In genomic region chr6:161918154-161918553, GRCh38 we compare ENCODE assay signal across 21 cellular contexts.
DNase-seq lines count a peak whose midpoint lies in the region; ATAC-seq, FAIRE-seq and TF ChIP-seq lines count a peak whose summit lies in the region.
"Had no signal": no experiment of that assay in that cellular context is flagged by ENCODE, and none has a peak within 500 bp of the region (broad histone marks: within the 10 kb centered on the region; RNA-seq: fewer than 3 reads in every experiment).

No MANE protein-coding gene starts in this region.

- WGBS in A549 (ENCODE audit: missing lambda C conversion rate) = 39% methylated on average over 6 of the region's 6 CpGs

- POLR2A ChIA-PET in A549 (lab: Yijun Ruan, JAX) = no interaction called here
- POLR2A ChIA-PET in PC-9 (lab: Charles Lee; ENCODE audit: unreplicated experiment) = no interaction called here

- H3K27me3 ChIP-seq in PC-9 (ENCODE audit: insufficient read depth, low read depth) (no peaks in the 10 kb centered on the region; the same call in 1 of the 2 replicates), dorsolateral prefrontal cortex (no peaks in the 10 kb centered on the region)
- H3K27me3 ChIP-seq: uterus had no signal

- H3K9me3 ChIP-seq in A549 (no peaks in the 10 kb centered on the region), PC-9 (ENCODE audit: insufficient read depth, low read depth) (no peaks in the 10 kb centered on the region)
- H3K9me3 ChIP-seq: uterus had no signal

- H3K4me2 ChIP-seq in A549 (peak overlapping the region; percentile 74), PC-9 (peak overlapping the region; percentile 47; the same call in 1 of the 2 replicates)

- no peaks in the 10 kb centered on the region for H3F3A ChIP-seq in PC-9 (ENCODE audit: insufficient read depth, low read depth)

- ATAC-seq in A549 (peak; percentile 41 to 61; a peak in 4 of 6 replicates), HG03432 (IDR thresholded peaks at IDR 0.05; ENCODE audit: unreplicated experiment) (peak; percentile 37), HG03135 (IDR thresholded peaks at IDR 0.05; ENCODE audit: unreplicated experiment) (no peak), HG03045 (IDR thresholded peaks at IDR 0.05; ENCODE audit: unreplicated experiment) (no peak), GM18868 (IDR thresholded peaks at IDR 0.05; ENCODE audit: unreplicated experiment) (no peak)

- DNase-seq in A549 (ENCODE audit: low read depth in 1 of 2, low spot score in 1 of 2) (peak; percentile 7 to 21), PC-9 (no peak), dorsolateral prefrontal cortex (no peak), NCI-H226 (no peak)
- DNase-seq: activated CD8-positive, alpha-beta memory T cell treated with anti-CD3 and anti-CD28 coated beads for 24 hours; activated naive CD4-positive, alpha-beta T cell treated with anti-CD3 and anti-CD28 coated beads, Interleukin-2, amount 50 U/mL, for 16 hours; activated T-cell treated with anti-CD3 and anti-CD28 coated beads, Interleukin-2, amount 50 U/mL, for 48 hours; aorta; CD4-positive, CD25-positive, alpha-beta regulatory T cell; NCI-H774; nucleus accumbens; stimulated activated CD4-positive, alpha-beta T cell treated with anti-CD3 and anti-CD28 coated beads, Interleukin-12 subunit alpha, Interleukin-12 subunit beta, amount 100 ng/mL, for 4 hours; substantia nigra; uterus had no signal

- CTCF ChIA-PET in A549 (lab: Yijun Ruan, JAX) = no interaction called here
- CTCF ChIA-PET in PC-9 (lab: Charles Lee) = no interaction called here

- H4K20me1 ChIP-seq in PC-9 (ENCODE audit: insufficient read depth) = no peaks in the 10 kb centered on the region

- no peak for TF ChIP-seq EP300 in A549 (IDR thresholded peaks at IDR 0.05)

- no peak overlapping the region for H2AFZ ChIP-seq in PC-9

- no peak for TF ChIP-seq POLR2A in A549 (IDR thresholded peaks at IDR 0.05; ENCODE audit: low read length)

- peak overlapping the region; percentile 27 for H3K4me3 ChIP-seq in A549
- H3K4me3 ChIP-seq in PC-9 = no peak overlapping the region; the same call in 1 of the 2 replicates
- peak overlapping the region in 55 of 59 donors; percentile 8 to 63 (median 37) for H3K4me3 ChIP-seq in dorsolateral prefrontal cortex
- H3K4me3 ChIP-seq: coronary artery, uterus had no signal

- no peaks in the 10 kb centered on the region for H3K79me2 ChIP-seq in PC-9 (ENCODE audit: low read depth)

- no peaks in the 10 kb centered on the region for H3K36me3 ChIP-seq in PC-9 (ENCODE audit: low read depth)
- H3K36me3 ChIP-seq: uterus had no signal

- no peak for TF ChIP-seq RAD21 in A549 (conservative IDR thresholded peaks at IDR 0.05 in 1 of 2, IDR thresholded peaks at IDR 0.05 in 1 of 2)

- H3K27ac ChIP-seq in A549 = peak overlapping the region; percentile 55 to 65; a peak in 5 of 6 replicates
- no peak overlapping the region for H3K27ac ChIP-seq in PC-9
- H3K27ac ChIP-seq in dorsolateral prefrontal cortex = no peak overlapping the region
- H3K27ac ChIP-seq: coronary artery, uterus had no signal

- FAIRE-seq in A549 (lab: Jason Lieb, UNC) = no peak
- FAIRE-seq: endothelial cell of umbilical vein, frontal cortex had no signal

- no TSS peak for BruUV-seq in PC-9 (replicated peaks; lab: Mats Ljungman, UMichigan)

- peaks cover 30% of the 10 kb centered on the region for H3K4me1 ChIP-seq in A549
- H3K4me1 ChIP-seq in PC-9 (replicated peaks; ENCODE audit: insufficient read depth) = no peaks in the 10 kb centered on the region
- H3K4me1 ChIP-seq: uterus had no signal

- intact Hi-C loops in PC-9 (cut with micrococcal nuclease; ENCODE audit: unreplicated experiment) = no loop called here
- intact Hi-C loops in dorsolateral prefrontal cortex (cut with DNase I) = no loop called here

- H3K9me2 ChIP-seq in PC-9 (ENCODE audit: insufficient read depth) = no peaks in the 10 kb centered on the region

- TF ChIP-seq CTCF in A549 (IDR thresholded peaks at IDR 0.05) (no peak), PC-9 (conservative IDR thresholded peaks at IDR 0.05) (no peak), dorsolateral prefrontal cortex (IDR thresholded peaks at IDR 0.05 in 54 of 56, conservative IDR thresholded peaks at IDR 0.05 in 2 of 56; ENCODE audit: low read depth in 1 of 56, partially characterized antibody in 56 of 56) (no peak)

TF ChIP-seq in A549, 52 proteins besides CTCF, POLR2A, EP300 and RAD21:
- TF ChIP-seq SREBF2 (IDR thresholded peaks at IDR 0.05) (no peak), FOSL2 (IDR thresholded peaks at IDR 0.05) (0 out of 2 replicates have a peak, but pooled peaks have one; percentile 27), FOSL2 (CRISPR knock-in tag; IDR thresholded peaks at IDR 0.05) (peak; percentile 81), RCOR1 (IDR thresholded peaks at IDR 0.05; ENCODE audit: low read depth, low read length) (no peak), SMC3 (IDR thresholded peaks at IDR 0.05) (no peak), HEYL (CRISPR knock-in tag; IDR thresholded peaks at IDR 0.05) (no peak), ZFP36 (IDR thresholded peaks at IDR 0.05; ENCODE audit: borderline replicate concordance, partially characterized antibody) (no peak), GATA3 (IDR thresholded peaks at IDR 0.05; ENCODE audit: borderline replicate concordance) (no peak)
- TF ChIP-seq, protein P1, sequence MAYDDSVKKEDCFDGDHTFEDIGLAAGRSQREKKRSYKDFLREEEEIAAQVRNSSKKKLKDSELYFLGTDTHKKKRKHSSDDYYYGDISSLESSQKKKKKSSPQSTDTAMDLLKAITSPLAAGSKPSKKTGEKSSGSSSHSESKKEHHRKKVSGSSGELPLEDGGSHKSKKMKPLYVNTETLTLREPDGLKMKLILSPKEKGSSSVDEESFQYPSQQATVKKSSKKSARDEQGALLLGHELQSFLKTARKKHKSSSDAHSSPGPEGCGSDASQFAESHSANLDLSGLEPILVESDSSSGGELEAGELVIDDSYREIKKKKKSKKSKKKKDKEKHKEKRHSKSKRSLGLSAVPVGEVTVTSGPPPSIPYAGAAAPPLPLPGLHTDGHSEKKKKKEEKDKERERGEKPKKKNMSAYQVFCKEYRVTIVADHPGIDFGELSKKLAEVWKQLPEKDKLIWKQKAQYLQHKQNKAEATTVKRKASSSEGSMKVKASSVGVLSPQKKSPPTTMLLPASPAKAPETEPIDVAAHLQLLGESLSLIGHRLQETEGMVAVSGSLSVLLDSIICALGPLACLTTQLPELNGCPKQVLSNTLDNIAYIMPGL (CRISPR knock-in tag; IDR thresholded peaks at IDR 0.05; ENCODE audit: borderline replicate concordance) = no peak

Comparison
In these comparisons a context has a peak if more than half of its experiments do, and no peak if none do; other contexts are left out.
1. ATAC-seq: peak in A549 (2 of 2) and HG03432 (single experiment); none in HG03135 (single experiment), HG03045 (single experiment) and GM18868 (single experiment).
2. DNase-seq: peak in A549 (2 of 2); none in PC-9 (0 of 2), dorsolateral prefrontal cortex (0 of 10) and NCI-H226 (single experiment).
3. H3K27ac ChIP-seq: peak in A549 (2 of 2); none in PC-9 (single experiment) and dorsolateral prefrontal cortex (0 of 59).